ENCODE assay signal across 1 cellular context in genomic region chr7:129946282-129946681, GRCh38.
TF ChIP-seq lines count a peak whose summit lies in the region.

No MANE protein-coding gene starts in this region.

TF ChIP-seq in GM23338, 12 proteins besides CTCF, POLR2A, EP300 and RAD21:
- TF ChIP-seq ZNF462 (CRISPR knock-in tag; IDR thresholded peaks at IDR 0.05): no peak
- TF ChIP-seq ZNF114 (CRISPR knock-in tag; IDR thresholded peaks at IDR 0.05): no peak
- no peak for TF ChIP-seq EZH2phosphoT487 (IDR thresholded peaks at IDR 0.05; ENCODE audit: unreplicated experiment)
- no peak for TF ChIP-seq POLR2AphosphoS5 (IDR thresholded peaks at IDR 0.05; ENCODE audit: low read depth)
- TF ChIP-seq NANOG (IDR thresholded peaks at IDR 0.05; ENCODE audit: borderline replicate concordance): no peak
- no peak for TF ChIP-seq CREB1 (CRISPR knock-in tag; IDR thresholded peaks at IDR 0.05; ENCODE audit: low read depth)
- TF ChIP-seq ZNF331 (CRISPR knock-in tag; IDR thresholded peaks at IDR 0.05; ENCODE audit: low read depth): no peak
- no peak for TF ChIP-seq EZH2 (IDR thresholded peaks at IDR 0.05; ENCODE audit: low read depth, unreplicated experiment)
- TF ChIP-seq STAT1 (IDR thresholded peaks at IDR 0.05; ENCODE audit: unreplicated experiment): no peak
- TF ChIP-seq ETS1 (IDR thresholded peaks at IDR 0.05): no peak
- no peak for TF ChIP-seq JUNB (IDR thresholded peaks at IDR 0.05; ENCODE audit: unreplicated experiment)
- TF ChIP-seq REST (IDR thresholded peaks at IDR 0.05; ENCODE audit: unreplicated experiment): no peak
TF ChIP-seq in GM23338: peak in this region for 0.
